Comparison of ENCODE assay signal across 9 cellular contexts in the genomic region with DNA sequence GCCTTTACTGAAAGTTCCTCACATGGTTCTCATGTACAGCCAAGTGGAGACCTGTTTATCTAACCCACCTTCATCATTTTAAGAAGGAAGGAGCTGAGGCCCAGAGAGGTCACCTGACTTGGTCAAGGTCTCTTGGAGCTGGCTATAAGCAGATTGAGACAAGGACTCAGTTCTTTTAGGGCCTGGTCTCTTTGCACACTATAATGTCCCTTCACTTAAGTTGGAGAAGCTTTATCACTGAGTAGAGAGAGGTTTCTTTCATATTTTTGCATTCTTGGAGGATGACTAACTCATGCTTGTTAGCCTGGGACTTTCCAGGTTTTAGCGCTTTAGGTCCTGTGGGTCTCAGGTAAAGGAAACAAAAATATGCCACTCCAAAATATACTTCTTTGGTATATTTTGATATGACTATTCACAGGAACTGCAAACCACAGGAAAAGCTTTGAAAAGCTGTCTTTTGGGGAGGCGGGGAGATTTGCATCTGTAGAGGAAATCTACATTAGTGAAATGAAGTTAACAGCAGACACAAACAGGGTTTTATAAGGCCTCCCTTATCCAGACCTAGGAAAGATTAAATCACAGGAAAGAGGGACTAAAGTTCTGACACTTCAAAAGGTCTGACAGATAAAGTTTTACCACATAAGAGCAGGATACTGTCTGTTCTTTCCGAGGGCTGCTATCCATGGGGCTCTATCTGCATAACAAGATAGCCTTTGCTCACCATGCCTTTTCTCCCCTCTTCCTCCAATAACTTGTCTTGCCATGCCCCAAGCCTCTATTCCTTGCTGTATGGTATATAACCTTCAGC.
DNase-seq lines count a peak whose midpoint lies in the region; ATAC-seq and TF ChIP-seq lines count a peak whose summit lies in the region.
"Had no signal": no experiment of that assay in that cellular context is flagged by ENCODE, and none has a peak within 500 bp of the region (broad histone marks: within the 10 kb centered on the region; RNA-seq: fewer than 3 reads in every experiment).

No MANE protein-coding gene starts in this region.

- peaks cover 15% of the 10 kb centered on the region for H3K9me3 Mint-ChIP-seq in WTC11

- no peak overlapping the region for H3K27ac Mint-ChIP-seq in WTC11

- ATAC-seq in GM18511 (IDR thresholded peaks at IDR 0.05; ENCODE audit: unreplicated experiment) = peak; percentile 48
- peak; percentile 46 for ATAC-seq in HG03039 (IDR thresholded peaks at IDR 0.05; ENCODE audit: unreplicated experiment)
- peak; percentile 28; the same call in 1 of the 2 replicates for ATAC-seq in WTC11
- peak; percentile 96 for ATAC-seq in foreskin keratinocyte
- no peak for ATAC-seq in HG03025 (IDR thresholded peaks at IDR 0.05; ENCODE audit: low FRiP score, unreplicated experiment)

- peaks cover 15% of the 10 kb centered on the region for H3K4me1 Mint-ChIP-seq in WTC11

- peaks cover 11% of the 10 kb centered on the region for H3K36me3 Mint-ChIP-seq in WTC11

- peak overlapping the region; percentile 65 for H3K27ac ChIP-seq in foreskin keratinocyte
- H3K27ac ChIP-seq: lower lobe of right lung had no signal

- H3K4me1 ChIP-seq in foreskin keratinocyte = peaks cover 24% of the 10 kb centered on the region

- H3K4me3 Mint-ChIP-seq in WTC11 = no peak overlapping the region

- H3K27me3 ChIP-seq in foreskin keratinocyte = no peaks in the 10 kb centered on the region

- H3K27me3 Mint-ChIP-seq in WTC11 (ENCODE audit: low read depth) = peaks cover 8% of the 10 kb centered on the region

- DNase-seq in WTC11 (ENCODE audit: low spot score) = no peak
- peak; percentile 86 to 89 for DNase-seq in foreskin keratinocyte
- no peak for DNase-seq in medulla oblongata (ENCODE audit: extremely low spot score)
- DNase-seq in SKM-1 treated with dmso at 0.1 percent for 144 hours (lab: John Stamatoyannopoulos, UW; ENCODE audit: unreplicated experiment) = no peak
- DNase-seq in hippocampal formation (lab: John Stamatoyannopoulos, UW) = no peak
- DNase-seq: lower lobe of right lung had no signal

- CTCF ChIA-PET in WTC11 (lab: Charles Lee) = interaction anchor here (1.6 kb wide), 1 partner anchor 58 kb away, joined by 4 read pairs; no protein-coding TSS in a partner anchor

- POLR2A ChIA-PET in WTC11 (lab: Charles Lee) = interaction anchor here (0.6 kb wide), 1 partner anchor 84 kb away, joined by 3 read pairs; no protein-coding TSS in a partner anchor

- TF ChIP-seq CTCF in WTC11 (IDR thresholded peaks at IDR 0.05) = no peak
- TF ChIP-seq CTCF in foreskin keratinocyte (conservative IDR thresholded peaks at IDR 0.05) = no peak

TF ChIP-seq in WTC11, 78 proteins besides CTCF, POLR2A, EP300 and RAD21:
- TF ChIP-seq, protein P1, sequence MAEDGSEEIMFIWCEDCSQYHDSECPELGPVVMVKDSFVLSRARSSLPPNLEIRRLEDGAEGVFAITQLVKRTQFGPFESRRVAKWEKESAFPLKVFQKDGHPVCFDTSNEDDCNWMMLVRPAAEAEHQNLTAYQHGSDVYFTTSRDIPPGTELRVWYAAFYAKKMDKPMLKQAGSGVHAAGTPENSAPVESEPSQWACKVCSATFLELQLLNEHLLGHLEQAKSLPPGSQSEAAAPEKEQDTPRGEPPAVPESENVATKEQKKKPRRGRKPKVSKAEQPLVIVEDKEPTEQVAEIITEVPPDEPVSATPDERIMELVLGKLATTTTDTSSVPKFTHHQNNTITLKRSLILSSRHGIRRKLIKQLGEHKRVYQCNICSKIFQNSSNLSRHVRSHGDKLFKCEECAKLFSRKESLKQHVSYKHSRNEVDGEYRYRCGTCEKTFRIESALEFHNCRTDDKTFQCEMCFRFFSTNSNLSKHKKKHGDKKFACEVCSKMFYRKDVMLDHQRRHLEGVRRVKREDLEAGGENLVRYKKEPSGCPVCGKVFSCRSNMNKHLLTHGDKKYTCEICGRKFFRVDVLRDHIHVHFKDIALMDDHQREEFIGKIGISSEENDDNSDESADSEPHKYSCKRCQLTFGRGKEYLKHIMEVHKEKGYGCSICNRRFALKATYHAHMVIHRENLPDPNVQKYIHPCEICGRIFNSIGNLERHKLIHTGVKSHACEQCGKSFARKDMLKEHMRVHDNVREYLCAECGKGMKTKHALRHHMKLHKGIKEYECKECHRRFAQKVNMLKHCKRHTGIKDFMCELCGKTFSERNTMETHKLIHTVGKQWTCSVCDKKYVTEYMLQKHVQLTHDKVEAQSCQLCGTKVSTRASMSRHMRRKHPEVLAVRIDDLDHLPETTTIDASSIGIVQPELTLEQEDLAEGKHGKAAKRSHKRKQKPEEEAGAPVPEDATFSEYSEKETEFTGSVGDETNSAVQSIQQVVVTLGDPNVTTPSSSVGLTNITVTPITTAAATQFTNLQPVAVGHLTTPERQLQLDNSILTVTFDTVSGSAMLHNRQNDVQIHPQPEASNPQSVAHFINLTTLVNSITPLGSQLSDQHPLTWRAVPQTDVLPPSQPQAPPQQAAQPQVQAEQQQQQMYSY (CRISPR knock-in tag; IDR thresholded peaks at IDR 0.05) = no peak
- TF ChIP-seq E2F4 (CRISPR knock-in tag; IDR thresholded peaks at IDR 0.05; ENCODE audit: borderline replicate concordance, low read depth) (no peak), MAX (CRISPR knock-in tag; IDR thresholded peaks at IDR 0.05) (no peak), FOXK1 (CRISPR knock-in tag; IDR thresholded peaks at IDR 0.05) (no peak), ZNF263 (CRISPR knock-in tag; IDR thresholded peaks at IDR 0.05; ENCODE audit: low read depth) (no peak), ETV6 (CRISPR knock-in tag; IDR thresholded peaks at IDR 0.05) (no peak), TEAD4 (CRISPR knock-in tag; IDR thresholded peaks at IDR 0.05) (no peak), ZSCAN18 (CRISPR knock-in tag; IDR thresholded peaks at IDR 0.05) (no peak), HMGXB4 (CRISPR knock-in tag; IDR thresholded peaks at IDR 0.05) (no peak), FOXJ3 (CRISPR knock-in tag; IDR thresholded peaks at IDR 0.05; ENCODE audit: borderline replicate concordance) (no peak), ELF4 (CRISPR knock-in tag; IDR thresholded peaks at IDR 0.05; ENCODE audit: low read depth) (no peak)
- TF ChIP-seq, protein P2, sequence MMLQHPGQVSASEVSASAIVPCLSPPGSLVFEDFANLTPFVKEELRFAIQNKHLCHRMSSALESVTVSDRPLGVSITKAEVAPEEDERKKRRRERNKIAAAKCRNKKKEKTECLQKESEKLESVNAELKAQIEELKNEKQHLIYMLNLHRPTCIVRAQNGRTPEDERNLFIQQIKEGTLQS (CRISPR knock-in tag; conservative IDR thresholded peaks at IDR 0.05) = no peak
TF ChIP-seq in WTC11: peak in this region for 0.

Comparison
In these comparisons a context has a peak if more than half of its experiments do, and no peak if none do; other contexts are left out.
1. DNase-seq: peak in foreskin keratinocyte (2 of 2); none in WTC11 (single experiment), medulla oblongata (single experiment), SKM-1 treated with dmso at 0.1 percent for 144 hours (single experiment) and hippocampal formation (0 of 2).